19 cellular contexts compared by ENCODE assay signal in genomic region chr7:145219461-145219860, GRCh38.
A peak's percentile ranks its signal among the peaks of the same experiment; 100 is the strongest.
DNase-seq lines count a peak whose midpoint lies in the region; ATAC-seq and TF ChIP-seq lines count a peak whose summit lies in the region.
"Had no signal": no experiment of that assay in that cellular context is flagged by ENCODE, and none has a peak within 500 bp of the region (broad histone marks: within the 10 kb centered on the region; RNA-seq: fewer than 3 reads in every experiment).

No MANE protein-coding gene starts in this region.

- intact Hi-C loops in left cardiac atrium (cut with DNase I) = no loop called here
- intact Hi-C loops in heart left ventricle (cut with DNase I) = no loop called here
- intact Hi-C loops in left ventricle myocardium superior (cut with micrococcal nuclease) = no loop called here

- ATAC-seq in left cardiac atrium = peak; percentile 71 to 78
- no peak for ATAC-seq in heart left ventricle
- peak; percentile 29 for ATAC-seq in left ventricle myocardium superior
- no peak for ATAC-seq in HG03378 (IDR thresholded peaks at IDR 0.05; ENCODE audit: unreplicated experiment)
- ATAC-seq: A549 had no signal

- H3K9ac ChIP-seq in subcutaneous abdominal adipose tissue (ENCODE audit: low read length in 5 of 5) = no peak overlapping the region

- H3K27ac ChIP-seq in heart left ventricle (no peak overlapping the region), subcutaneous abdominal adipose tissue (ENCODE audit: low read depth, low read length) (peak overlapping the region; percentile 7)
- H3K27ac ChIP-seq: A549, RWPE1 had no signal

- TF ChIP-seq CTCF in heart left ventricle (IDR thresholded peaks at IDR 0.05) = no peak
- no peak for TF ChIP-seq CTCF in cardiac fibroblast (IDR thresholded peaks at IDR 0.05; ENCODE audit: low read depth, low read length)

- no peak for TF ChIP-seq POLR2A in heart left ventricle (IDR thresholded peaks at IDR 0.05)

- H3K9me3 ChIP-seq in heart left ventricle (peaks cover 0 to 11% (median 0%) of the 10 kb centered on the region in 12 donors), subcutaneous abdominal adipose tissue (ENCODE audit: control insufficient read depth in 5 of 5, low read length in 5 of 5) (peaks cover 0 to 4% (median 0%) of the 10 kb centered on the region in 5 donors)
- H3K9me3 ChIP-seq: A549 had no signal

- H3K27me3 ChIP-seq in heart left ventricle (no peaks in the 10 kb centered on the region), subcutaneous abdominal adipose tissue (ENCODE audit: control insufficient read depth in 5 of 5, insufficient read depth in 4 of 5, low read length in 5 of 5) (no peaks in the 10 kb centered on the region)

- H3K4me1 ChIP-seq in heart left ventricle = no peaks in the 10 kb centered on the region
- peaks cover 0 to 8% (median 0%) of the 10 kb centered on the region in 5 donors for H3K4me1 ChIP-seq in subcutaneous abdominal adipose tissue (ENCODE audit: control insufficient read depth in 5 of 5, insufficient read depth in 5 of 5, low read length in 5 of 5)
- H3K4me1 ChIP-seq: A549 had no signal

- no peak for DNase-seq in left cardiac atrium
- no peak for DNase-seq in heart left ventricle
- peak; percentile 2 to 3 for DNase-seq in cardiac fibroblast (ENCODE audit: low read depth in 2 of 2)
- no peak for DNase-seq in left ventricle myocardium superior
- DNase-seq in DMS79 treated with DMSO at 0.1 percent for 48 hours (lab: John Stamatoyannopoulos, UW) = no peak
- no peak for DNase-seq in SW480 (ENCODE audit: low spot score)
- DNase-seq: EL, GF-D8, Kasumi-1, NCI-H1092 treated with DMSO at 0.1 percent for 48 hours, NCI-H146, NCI-H2029, NCI-H226, NCI-H510A treated with DMSO at 0.1 percent for 48 hours, NCI-H748 treated with DMSO at 0.1 percent for 48 hours had no signal

- H3K4me3 ChIP-seq in heart left ventricle (no peak overlapping the region), cardiac fibroblast (replicated peaks in 1 of 2; ENCODE audit: low read depth in 2 of 2, low read length in 2 of 2) (no peak overlapping the region), subcutaneous abdominal adipose tissue (ENCODE audit: low read depth in 1 of 5, low read length in 5 of 5) (peak overlapping the region in 2 of 5 donors; percentile 14 to 15)
- H3K4me3 ChIP-seq: A549 had no signal

- 68 to 73% (median 71%) methylated on average over 4 of the region's 4 CpGs for WGBS in heart left ventricle, 4 donors

- H3K36me3 ChIP-seq in heart left ventricle (no peaks in the 10 kb centered on the region), subcutaneous abdominal adipose tissue (ENCODE audit: control insufficient read depth in 5 of 5, insufficient read depth in 5 of 5, low read length in 5 of 5) (no peaks in the 10 kb centered on the region)

Comparison
In these comparisons a context has a peak if more than half of its experiments do, and no peak if none do; other contexts are left out.
1. ATAC-seq: peak in left cardiac atrium (2 of 2) and left ventricle myocardium superior (single experiment); none in heart left ventricle (0 of 4) and HG03378 (single experiment).
2. DNase-seq: peak in cardiac fibroblast (2 of 2); none in left cardiac atrium (single experiment), heart left ventricle (0 of 5), left ventricle myocardium superior (single experiment), DMS79 treated with DMSO at 0.1 percent for 48 hours (single experiment) and SW480 (single experiment).